In the genomic region with DNA sequence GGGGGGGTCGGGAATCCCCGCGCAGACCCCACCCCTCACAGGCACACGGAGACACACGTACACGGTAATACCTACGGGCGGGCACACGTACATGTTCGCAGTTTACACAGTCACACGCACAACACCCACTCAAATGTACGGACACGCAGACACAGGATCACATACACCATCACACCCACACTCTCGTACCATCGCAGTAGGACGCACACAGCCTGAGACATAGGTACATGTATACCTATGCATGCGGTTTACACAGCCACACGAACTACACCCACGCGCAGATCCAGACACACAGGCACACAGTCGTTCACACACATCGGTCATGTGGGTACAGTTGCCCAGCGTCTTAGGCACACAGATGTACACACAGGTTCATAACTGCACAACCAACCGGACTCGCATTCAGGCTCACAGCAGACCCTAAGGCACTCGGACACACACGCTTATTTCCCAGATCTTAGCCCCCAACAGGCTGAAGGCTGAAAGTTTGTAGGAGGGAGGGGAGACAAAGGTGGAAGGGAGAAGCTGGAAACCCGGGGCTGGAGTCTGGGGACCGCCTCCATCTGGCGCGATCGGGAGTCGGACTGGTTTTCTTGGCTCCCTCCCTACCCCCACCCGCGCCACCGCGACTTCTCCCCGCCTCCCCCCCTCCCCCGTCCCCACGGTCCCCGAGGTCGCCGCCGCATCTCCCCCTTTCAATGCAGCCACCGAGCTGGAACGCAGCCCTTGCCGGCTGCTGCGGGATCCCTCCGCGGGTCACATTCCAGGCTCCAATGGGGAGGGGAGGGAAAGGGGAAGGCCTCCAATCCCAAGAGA, we compare ENCODE assay signal across 8 cellular contexts. TPM values are rescaled to one million over a fixed set of nuclear protein-coding genes. Genes with fewer than 3 reads are reported as not detected.
DNase-seq lines count a peak whose midpoint lies in the region; ATAC-seq, FAIRE-seq and TF ChIP-seq lines count a peak whose summit lies in the region.

No MANE protein-coding gene starts in this region.

- peaks cover 25% of the 10 kb centered on the region for H3K27me3 ChIP-seq in cardiac muscle cell

- H3K27ac Mint-ChIP-seq in activated naive CD4-positive, alpha-beta T cell treated with anti-CD3 and anti-CD28 coated beads, Interleukin-2, amount 50 U/mL, for 72 hours, result no peak overlapping the region

- DNase-seq in GM12892 (ENCODE audit: insufficient read length), result no peak
- peak; percentile 43 for DNase-seq in NCI-H226
- DNase-seq in activated naive CD4-positive, alpha-beta T cell treated with anti-CD3 and anti-CD28 coated beads, Interleukin-2, amount 50 U/mL, for 72 hours (ENCODE audit: low spot score in 2 of 2), result peak in 1 of 2 donors; percentile 46
- peak in 1 of 2 donors; percentile 63 for DNase-seq in cardiac muscle cell (ENCODE audit: low read depth in 1 of 2, low spot score in 1 of 2)
- DNase-seq in retinal pigment epithelial cell (ENCODE audit: low read depth), result no peak
- DNase-seq in NCI-H2081 (lab: John Stamatoyannopoulos, UW), result no peak
- no peak for DNase-seq in SKM-1 (lab: John Stamatoyannopoulos, UW; ENCODE audit: unreplicated experiment)

- FAIRE-seq in GM12892 (lab: Jason Lieb, UNC), result peak; percentile 66

- no peak for TF ChIP-seq POLR2A in GM12892 (IDR thresholded peaks at IDR 0.05; ENCODE audit: low read depth, low read length)

- peaks cover 28% of the 10 kb centered on the region for H3K4me1 ChIP-seq in cardiac muscle cell (ENCODE audit: low read depth)

- no peak overlapping the region for H3K27ac ChIP-seq in cardiac muscle cell

- no peaks in the 10 kb centered on the region for H3K36me3 ChIP-seq in cardiac muscle cell

- H3K9me3 ChIP-seq in cardiac muscle cell (ENCODE audit: low read depth), result no peaks in the 10 kb centered on the region

- H3K36me3 Mint-ChIP-seq in activated naive CD4-positive, alpha-beta T cell treated with anti-CD3 and anti-CD28 coated beads, Interleukin-2, amount 50 U/mL, for 72 hours, result no peaks in the 10 kb centered on the region

- TF ChIP-seq CTCF in cardiac muscle cell (IDR thresholded peaks at IDR 0.05; ENCODE audit: low read depth, low read length) (no peak), retinal pigment epithelial cell (conservative IDR thresholded peaks at IDR 0.05; ENCODE audit: low read depth, low read length) (no peak)

- no peaks in the 10 kb centered on the region for H3K9me3 Mint-ChIP-seq in activated naive CD4-positive, alpha-beta T cell treated with anti-CD3 and anti-CD28 coated beads, Interleukin-2, amount 50 U/mL, for 72 hours

- ATAC-seq in activated naive CD4-positive, alpha-beta T cell treated with anti-CD3 and anti-CD28 coated beads, Interleukin-2, amount 50 U/mL, for 72 hours, result peak; percentile 72 to 74
- no peak for ATAC-seq in GM21529 (IDR thresholded peaks at IDR 0.05; ENCODE audit: unreplicated experiment)

- H3K4me3 ChIP-seq in cardiac muscle cell (peak overlapping the region; percentile 74), retinal pigment epithelial cell (ENCODE audit: low read length) (peak overlapping the region; percentile 73)

RNA-seq across cellular contexts. Expression of gene SYNC, which starts 51.9 kb away (rescaled TPM):
- not detected for polyA plus RNA-seq in GM12892 (2012; ENCODE audit: missing spikeins)
- not detected for total RNA-seq in activated naive CD4-positive, alpha-beta T cell treated with anti-CD3 and anti-CD28 coated beads, Interleukin-2, amount 50 U/mL, for 72 hours
- total RNA-seq in cardiac muscle cell, result 2.5 and 4.5 TPM in 2 replicates
- polyA plus RNA-seq in cardiac muscle cell, result 1.2 and 1.6 TPM in 2 replicates
